9 cellular contexts compared by ENCODE assay signal in genomic region chr17:5283531-5284315, GRCh38. TPM values are rescaled to one million over a fixed set of nuclear protein-coding genes. Genes with fewer than 3 reads are reported as not detected.
DNase-seq lines count a peak whose midpoint lies in the region; ATAC-seq and TF ChIP-seq lines count a peak whose summit lies in the region.
"Had no signal": no experiment of that assay in that cellular context is flagged by ENCODE, and none has a peak within 500 bp of the region (broad histone marks: within the 10 kb centered on the region; RNA-seq: fewer than 3 reads in every experiment).

No MANE protein-coding gene starts in this region.

- ATAC-seq in CD4-positive, alpha-beta T cell (ENCODE audit: poor library complexity) = no peak
- no peak for ATAC-seq in naive B cell (ENCODE audit: low read depth in 2 of 2)

- no peak for TF ChIP-seq POLR2A in breast epithelium (IDR thresholded peaks at IDR 0.05)

- no peak for DNase-seq in CD4-positive, alpha-beta T cell
- no peak for DNase-seq in Karpas-422
- no peak for DNase-seq in breast epithelium (ENCODE audit: low spot score in 2 of 2)
- no peak for DNase-seq in naive B cell
- no peak for DNase-seq in NCI-H82 treated with DMSO at 0.1 percent for 48 hours (lab: John Stamatoyannopoulos, UW; ENCODE audit: unreplicated experiment)
- no peak for DNase-seq in D341Med (ENCODE audit: low spot score)
- DNase-seq in HCEC 1CT = no peak
- no peak for DNase-seq in mesenteric fat pad (ENCODE audit: low spot score)

- H3K4me2 ChIP-seq in Karpas-422 (ENCODE audit: low read depth, low read length, poor library complexity, severe bottlenecking) = peak overlapping the region; percentile 96

- peaks cover 38% of the 10 kb centered on the region for H3K4me1 ChIP-seq in Karpas-422 (ENCODE audit: low read length)
- H3K4me1 ChIP-seq in breast epithelium = no peaks in the 10 kb centered on the region

- CTCF ChIA-PET in CD4-positive, alpha-beta T cell (lab: Charles Lee) = interaction anchor here (1.8 kb wide), 1 partner anchor 24 kb away, joined by 5 read pairs; no protein-coding TSS in a partner anchor

- H4K20me1 ChIP-seq in Karpas-422 (ENCODE audit: insufficient read depth, low read depth, low read length) = peaks cover 26% of the 10 kb centered on the region; the same call in 1 of the 2 replicates

- no peaks in the 10 kb centered on the region for H3K9me3 Mint-ChIP-seq in CD4-positive, alpha-beta T cell
- no peaks in the 10 kb centered on the region for H3K9me3 Mint-ChIP-seq in naive B cell

- H3K4me1 Mint-ChIP-seq in CD4-positive, alpha-beta T cell (ENCODE audit: low read depth) = peaks cover 51% of the 10 kb centered on the region
- peaks cover 38 to 64% (median 42%) of the 10 kb centered on the region in 3 donors for H3K4me1 Mint-ChIP-seq in naive B cell

- POLR2A ChIA-PET in CD4-positive, alpha-beta T cell (lab: Charles Lee) = interaction anchor here (0.5 to 3.6 kb wide), 4 partner anchors 8 to 202 kb away, joined by 3 to 20 read pairs (median 4); partner anchors contain the start of genes DERL2, MIS12 and ZNF594

- no peaks in the 10 kb centered on the region for H3K27me3 ChIP-seq in CD4-positive, alpha-beta T cell (ENCODE audit: control insufficient read depth, insufficient read depth, low read length)
- H3K27me3 ChIP-seq in Karpas-422 (ENCODE audit: low read length) (no peaks in the 10 kb centered on the region), breast epithelium (no peaks in the 10 kb centered on the region)

- TF ChIP-seq CTCF in CD4-positive, alpha-beta T cell (IDR thresholded peaks at IDR 0.05) = no peak
- TF ChIP-seq CTCF in breast epithelium (IDR thresholded peaks at IDR 0.05) = no peak

- H3K27me3 Mint-ChIP-seq in CD4-positive, alpha-beta T cell = no peaks in the 10 kb centered on the region
- no peaks in the 10 kb centered on the region for H3K27me3 Mint-ChIP-seq in naive B cell

- H3K9me3 ChIP-seq in CD4-positive, alpha-beta T cell (ENCODE audit: control insufficient read depth, low read length) = no peaks in the 10 kb centered on the region
- H3K9me3 ChIP-seq in Karpas-422 (ENCODE audit: low read length) (no peaks in the 10 kb centered on the region), breast epithelium (no peaks in the 10 kb centered on the region)

- H3K27ac Mint-ChIP-seq in CD4-positive, alpha-beta T cell = peak overlapping the region; percentile 91
- peak overlapping the region; percentile 7 to 93 (median 84) for H3K27ac Mint-ChIP-seq in naive B cell

- peak overlapping the region; percentile 88 for H3K9ac ChIP-seq in Karpas-422 (ENCODE audit: low read length)

- peaks cover 33% of the 10 kb centered on the region for H3K36me3 Mint-ChIP-seq in CD4-positive, alpha-beta T cell (ENCODE audit: low read depth)
- H3K36me3 Mint-ChIP-seq in naive B cell = no peaks in the 10 kb centered on the region

- intact Hi-C loops in CD4-positive, alpha-beta T cell (cut with DNase I, micrococcal nuclease) = loop anchor here (5.0 to 10.0 kb wide), 5 partner anchors 36 to 151 kb away; partner anchors contain the start of genes C1QBP (in 1 of the 2) and NUP88 (in 1 of the 2)
- intact Hi-C loops in breast epithelium (cut with DNase I; ENCODE audit: low total_unique reads) = no loop called here

- H3K4me3 ChIP-seq in Karpas-422 (ENCODE audit: low read length) (peak overlapping the region; percentile 99), breast epithelium (peak overlapping the region; percentile 86 to 93 (median 88))

- peak overlapping the region; percentile 97 for H3K4me3 Mint-ChIP-seq in CD4-positive, alpha-beta T cell
- H3K4me3 Mint-ChIP-seq in naive B cell = peak overlapping the region; percentile 81 to 99 (median 94)

- H2AFZ ChIP-seq in Karpas-422 (ENCODE audit: low read length) = no peak overlapping the region

- H3K36me3 ChIP-seq in Karpas-422 (ENCODE audit: insufficient read depth, low read length) = peaks cover 14% of the 10 kb centered on the region
- no peaks in the 10 kb centered on the region for H3K36me3 ChIP-seq in breast epithelium

- peaks cover 62% of the 10 kb centered on the region for H3K79me2 ChIP-seq in Karpas-422 (ENCODE audit: low read length)

- no peaks in the 10 kb centered on the region for H3K9me2 ChIP-seq in Karpas-422 (replicated peaks; ENCODE audit: insufficient read depth, low read length)

- H3K27ac ChIP-seq in CD4-positive, alpha-beta T cell (ENCODE audit: low read depth, low read length) = no peak overlapping the region
- peak overlapping the region; percentile 43 for H3K27ac ChIP-seq in Karpas-422 (ENCODE audit: low read length)
- peak overlapping the region; percentile 25 to 60 for H3K27ac ChIP-seq in breast epithelium

RNA-seq across cellular contexts. Expression of gene RABEP1, which starts 1.6 kb away (rescaled TPM):
- total RNA-seq in CD4-positive, alpha-beta T cell = 10 to 100 TPM; 27.4 to 31.8 TPM
- 16.2 and 20.3 TPM in 2 replicates for total RNA-seq in Karpas-422 (2014; rRNA removed; shearing (Covaris generic); ENCODE audit: low replicate concordance)
- total RNA-seq in breast epithelium (10 to 100 TPM; 50.4 to 88.7 (median 73.7) TPM), mesenteric fat pad (65.7 TPM)
- polyA plus RNA-seq in naive B cell (ENCODE audit: low read depth in 6 of 6) = 10 to 100 TPM; 54.6 to 90.2 (median 71.8) TPM

RNA-seq across cellular contexts. Expression of gene SCIMP, which starts 49.1 kb away (rescaled TPM):
- under 1 TPM; 0.31 to 0.47 TPM for total RNA-seq in CD4-positive, alpha-beta T cell
- total RNA-seq in Karpas-422 (2014; rRNA removed; shearing (Covaris generic); ENCODE audit: low replicate concordance) = 0.67 TPM in 1 of 2 replicates, not detected in the other
- total RNA-seq in breast epithelium (1 to 10 TPM; 1.3 to 5.6 (median 4.7) TPM), mesenteric fat pad (7.6 TPM)
- polyA plus RNA-seq in naive B cell (ENCODE audit: low read depth in 6 of 6) = 100 to 1,000 TPM in 3 of 6 donors, 10 to 100 TPM in 3; 80.4 to 181 (median 103) TPM
- total RNA-seq: pulmonary artery endothelial cell had no signal
